Comparison of ENCODE assay signal across 8 cellular contexts in the genomic region with DNA sequence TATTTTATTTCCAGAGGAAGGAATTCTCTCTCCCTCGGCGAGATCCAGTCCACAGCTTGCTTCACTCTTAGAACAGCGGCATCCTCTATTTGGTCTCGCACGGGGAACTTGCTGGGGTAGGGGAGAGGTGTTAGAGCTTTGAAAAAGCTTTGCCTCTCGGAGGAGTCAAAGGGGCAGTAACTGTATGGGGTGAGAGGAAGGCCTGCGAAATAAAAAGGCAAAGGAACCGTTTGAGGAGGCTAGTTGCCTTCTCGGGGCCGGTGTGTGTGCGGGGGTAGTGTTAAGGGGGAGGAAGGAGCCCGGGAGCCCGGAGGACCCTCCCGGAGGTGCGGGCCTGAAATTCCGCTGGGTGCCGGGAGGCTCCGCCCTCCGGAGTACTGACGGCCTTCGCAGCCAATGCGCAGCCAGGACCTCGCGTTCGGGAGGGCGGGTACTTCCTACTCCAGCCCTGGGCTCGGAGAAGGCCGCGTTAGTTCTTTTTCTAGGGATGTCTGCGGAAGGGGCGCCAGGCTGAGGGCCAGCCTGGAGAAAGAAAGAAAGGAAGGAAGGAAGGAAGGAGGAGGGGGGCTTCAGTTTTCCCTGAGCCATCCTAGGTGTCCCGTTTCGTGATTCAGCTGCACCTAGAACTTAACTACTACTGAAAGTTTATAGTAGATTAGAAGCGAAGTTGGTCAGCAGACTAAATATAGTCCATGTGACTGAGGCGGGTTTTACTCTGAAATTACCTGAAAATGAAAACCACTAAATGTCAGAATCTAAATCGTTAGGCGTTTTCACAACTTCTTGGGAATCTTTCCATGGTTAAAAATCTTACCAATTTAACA. TPM values are rescaled to one million over a fixed set of nuclear protein-coding genes. Genes with fewer than 3 reads are reported as not detected.
DNase-seq lines count a peak whose midpoint lies in the region; ATAC-seq and TF ChIP-seq lines count a peak whose summit lies in the region.

No MANE protein-coding gene starts in this region.

- H3K27me3 ChIP-seq in heart left ventricle, result no peaks in the 10 kb centered on the region

- H3K36me3 ChIP-seq in heart left ventricle, result no peaks in the 10 kb centered on the region

- H3K4me1 Mint-ChIP-seq in activated naive CD8-positive, alpha-beta T cell treated with anti-CD3 and anti-CD28 coated beads, Interleukin-2, amount 50 U/mL, for 24 hours, result peaks cover 56% of the 10 kb centered on the region
- H3K4me1 Mint-ChIP-seq in type B pancreatic cell (ENCODE audit: unreplicated experiment), result peaks cover 41% of the 10 kb centered on the region

- intact Hi-C loops in heart left ventricle (cut with DNase I), result loop anchor here (5.0 to 10.0 kb wide), 11 partner anchors 46 to 384 kb away; a partner anchor contains a TSS
- intact Hi-C loops in posterior cingulate gyrus (cut with DNase I), result loop anchor here (10.0 kb wide), 1 partner anchor 384 kb away; a partner anchor contains a TSS

- peak in 1 of 2 donors; percentile 56 for TF ChIP-seq POLR2A in heart left ventricle (IDR thresholded peaks at IDR 0.05)

- H3K4me3 ChIP-seq in heart left ventricle, result peak overlapping the region; percentile 75 to 100 (median 89)

- DNase-seq in GM13977 (ENCODE audit: low spot score) (peak; percentile 85), NCI-H1436 (lab: John Stamatoyannopoulos, UW) (peak; percentile 92), SW 1271 (lab: John Stamatoyannopoulos, UW) (peak; percentile 49 to 73), heart left ventricle (peak; percentile 91 to 94 (median 93)), posterior cingulate gyrus (peak; percentile 89 to 99 (median 94)), type B pancreatic cell (ENCODE audit: extremely low spot score, unreplicated experiment) (peak; percentile 93)
- peak; percentile 92 for DNase-seq in activated naive CD8-positive, alpha-beta T cell treated with anti-CD3 and anti-CD28 coated beads, Interleukin-2, amount 50 U/mL, for 24 hours

- 0 to 1% (median 0%) methylated on average over 36 to 37 of the region's 37 CpGs for WGBS in heart left ventricle, 4 donors

- peak overlapping the region; percentile 31 to 99 (median 98) for H3K27ac ChIP-seq in heart left ventricle

- TF ChIP-seq CTCF in GM13977 (IDR thresholded peaks at IDR 0.05; ENCODE audit: extremely low read depth, insufficient read depth, missing control alignments), result no peak
- no peak for TF ChIP-seq CTCF in heart left ventricle (IDR thresholded peaks at IDR 0.05)
- TF ChIP-seq CTCF in type B pancreatic cell (conservative IDR thresholded peaks at IDR 0.05), result no peak

- no peaks in the 10 kb centered on the region for H3K9me3 ChIP-seq in heart left ventricle

- peak overlapping the region; percentile 100 for H3K4me3 Mint-ChIP-seq in activated naive CD8-positive, alpha-beta T cell treated with anti-CD3 and anti-CD28 coated beads, Interleukin-2, amount 50 U/mL, for 24 hours
- H3K4me3 Mint-ChIP-seq in type B pancreatic cell, result peak overlapping the region; percentile 98

- peaks cover 3% of the 10 kb centered on the region for H3K36me3 Mint-ChIP-seq in activated naive CD8-positive, alpha-beta T cell treated with anti-CD3 and anti-CD28 coated beads, Interleukin-2, amount 50 U/mL, for 24 hours (ENCODE audit: low read depth)
- no peaks in the 10 kb centered on the region for H3K36me3 Mint-ChIP-seq in type B pancreatic cell

- H3K4me1 ChIP-seq in heart left ventricle, result peaks cover 0 to 65% (median 43%) of the 10 kb centered on the region in 12 donors

- no peaks in the 10 kb centered on the region for H3K27me3 Mint-ChIP-seq in activated naive CD8-positive, alpha-beta T cell treated with anti-CD3 and anti-CD28 coated beads, Interleukin-2, amount 50 U/mL, for 24 hours
- no peaks in the 10 kb centered on the region for H3K27me3 Mint-ChIP-seq in type B pancreatic cell

- H3K9me3 Mint-ChIP-seq in activated naive CD8-positive, alpha-beta T cell treated with anti-CD3 and anti-CD28 coated beads, Interleukin-2, amount 50 U/mL, for 24 hours, result no peaks in the 10 kb centered on the region
- no peaks in the 10 kb centered on the region for H3K9me3 Mint-ChIP-seq in type B pancreatic cell

- ATAC-seq in HG02852 (IDR thresholded peaks at IDR 0.05; ENCODE audit: unreplicated experiment) (peak; percentile 67), heart left ventricle (peak; percentile 83 to 92 (median 88))
- ATAC-seq in activated naive CD8-positive, alpha-beta T cell treated with anti-CD3 and anti-CD28 coated beads, Interleukin-2, amount 50 U/mL, for 24 hours, result peak; percentile 77

- H3K27ac Mint-ChIP-seq in activated naive CD8-positive, alpha-beta T cell treated with anti-CD3 and anti-CD28 coated beads, Interleukin-2, amount 50 U/mL, for 24 hours, result peak overlapping the region; percentile 98
- peak overlapping the region; percentile 98 for H3K27ac Mint-ChIP-seq in type B pancreatic cell

- in situ Hi-C loops in GM13977 (cut with MboI; ENCODE audit: low pct_unique_long_range_greater_than_20kb, low sequenced_read_pairs, unreplicated experiment), result loop anchor here (25.0 kb wide), 1 partner anchor 528 kb away; no protein-coding TSS in a partner anchor

RNA-seq across cellular contexts. Expression of a gene that starts 2.2 kb away (rescaled TPM):
- 100 to 1,000 TPM; 179 to 499 (median 286) TPM for total RNA-seq in heart left ventricle
- 100 to 1,000 TPM in 1 of 2 donors, 10 to 100 TPM in 1; 57.5 to 235 TPM for polyA plus RNA-seq in heart left ventricle
- total RNA-seq in type B pancreatic cell (ENCODE audit: low replicate concordance), result 35.1 and 42.5 TPM in 2 replicates

Comparison
In these comparisons a context has a peak if more than half of its experiments do, and no peak if none do; other contexts are left out.
1. Peak in every context shown above with its lines: DNase-seq, ATAC-seq, H3K4me3 ChIP-seq and H3K27ac ChIP-seq.